11 cellular contexts compared by ENCODE assay signal in the genomic region with DNA sequence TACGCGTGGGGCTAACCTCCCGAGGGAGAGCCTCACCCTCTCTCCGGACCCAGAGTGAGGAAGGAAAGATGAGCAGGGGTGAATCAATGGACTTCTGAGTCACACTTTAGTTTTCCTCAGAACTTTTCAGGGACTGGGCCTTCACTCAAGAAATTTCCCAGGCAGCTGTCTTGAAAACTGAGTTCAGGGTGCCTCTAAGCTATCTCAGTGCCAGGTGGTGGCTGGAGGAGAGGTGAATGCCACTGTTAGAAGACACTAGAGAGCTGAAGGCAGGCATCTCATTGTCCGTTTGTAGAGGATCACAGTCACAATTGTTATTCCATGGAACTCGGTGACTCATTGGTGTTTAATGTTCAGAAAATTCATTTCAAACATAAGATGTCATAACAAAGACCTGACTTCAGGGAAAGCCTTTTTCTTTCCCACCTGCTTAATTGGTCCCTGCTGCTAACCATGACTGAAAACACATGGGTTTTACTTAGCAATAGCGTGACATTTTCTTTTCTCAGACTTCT. TPM values are rescaled to one million over a fixed set of nuclear protein-coding genes. Genes with fewer than 3 reads are reported as not detected.
A peak's percentile ranks its signal among the peaks of the same experiment; 100 is the strongest.
DNase-seq lines count a peak whose midpoint lies in the region; ATAC-seq, FAIRE-seq and TF ChIP-seq lines count a peak whose summit lies in the region.
"Had no signal": no experiment of that assay in that cellular context is flagged by ENCODE, and none has a peak within 500 bp of the region (broad histone marks: within the 10 kb centered on the region; RNA-seq: fewer than 3 reads in every experiment).

No MANE protein-coding gene starts in this region.

- H3K27me3 Mint-ChIP-seq in activated CD4-positive, alpha-beta T cell treated with anti-CD3 and anti-CD28 coated beads, Interleukin-2, amount 10 ng/mL, durations not matched to agents 7 days and 5 days = peaks cover 23% of the 10 kb centered on the region

- peaks cover 2% of the 10 kb centered on the region for H3K9me3 Mint-ChIP-seq in activated CD4-positive, alpha-beta T cell treated with anti-CD3 and anti-CD28 coated beads, Interleukin-2, amount 10 ng/mL, durations not matched to agents 7 days and 5 days

- no peaks in the 10 kb centered on the region for H3K9me1 ChIP-seq in endothelial cell of umbilical vein (replicated peaks; ENCODE audit: control insufficient read depth, extremely low read depth, insufficient read depth, low read length)

- FAIRE-seq in endothelial cell of umbilical vein (lab: Jason Lieb, UNC) (peak; percentile 85), GM12892 (lab: Jason Lieb, UNC) (no peak)
- FAIRE-seq: A204.1 had no signal

- DNase-seq in activated CD4-positive, alpha-beta T cell treated with anti-CD3 and anti-CD28 coated beads, Interleukin-2, amount 10 ng/mL, durations not matched to agents 7 days and 5 days = no peak
- DNase-seq in activated CD4-positive, alpha-beta T cell treated with anti-CD3 and anti-CD28 coated beads, Interleukin-2, amount 50 U/mL, for 1 hour = no peak
- DNase-seq in endothelial cell of umbilical vein (ENCODE audit: low read depth, low spot score) = peak; percentile 71
- no peak for DNase-seq in GM12892 (ENCODE audit: insufficient read length)
- DNase-seq in amygdala (lab: John Stamatoyannopoulos, UW) = no peak
- DNase-seq: NCI-H524 had no signal

- TF ChIP-seq POLR2A in endothelial cell of umbilical vein (IDR thresholded peaks at IDR 0.05; ENCODE audit: low read depth, low read length) (no peak), GM12892 (IDR thresholded peaks at IDR 0.05; ENCODE audit: low read depth, low read length) (no peak)

- intact Hi-C loops in endothelial cell of umbilical vein (cut with micrococcal nuclease) = no loop called here

- TF ChIP-seq CTCF in endothelial cell of umbilical vein (IDR thresholded peaks at IDR 0.05; ENCODE audit: extremely low read depth in 1 of 2, insufficient read depth in 1 of 2, low read depth in 1 of 2, low read length in 2 of 2) = no peak

- no peak overlapping the region for H3K9ac ChIP-seq in endothelial cell of umbilical vein (replicated peaks; ENCODE audit: extremely low read depth, insufficient read depth, low read length)
- H3K9ac ChIP-seq in skeletal muscle satellite cell (ENCODE audit: low read depth, low read length) = peak overlapping the region; percentile 30
- H3K9ac ChIP-seq: KMS-11 had no signal

- H3K9me3 ChIP-seq in endothelial cell of umbilical vein (replicated peaks; ENCODE audit: control insufficient read depth, insufficient read depth, low read length) = no peaks in the 10 kb centered on the region
- H3K9me3 ChIP-seq in skeletal muscle satellite cell (replicated peaks; ENCODE audit: low read length) = no peaks in the 10 kb centered on the region

- H3K4me3 ChIP-seq in endothelial cell of umbilical vein (replicated peaks in 1 of 3; ENCODE audit: insufficient read depth in 1 of 3, low read depth in 1 of 3, low read length in 3 of 3) (no peak overlapping the region), skeletal muscle satellite cell (ENCODE audit: low read length) (peak overlapping the region; percentile 20)

- no TSS peak for BruUV-seq in endothelial cell of umbilical vein (replicated peaks; lab: Mats Ljungman, UMichigan)

- no peaks in the 10 kb centered on the region for H4K20me1 ChIP-seq in endothelial cell of umbilical vein (replicated peaks; ENCODE audit: control insufficient read depth, extremely low read depth, insufficient read depth, low read length)

- peaks cover 2% of the 10 kb centered on the region for H3K79me2 ChIP-seq in endothelial cell of umbilical vein (ENCODE audit: control insufficient read depth, insufficient read depth, low read length)

- peak overlapping the region; percentile 76 for H3K27ac Mint-ChIP-seq in activated CD4-positive, alpha-beta T cell treated with anti-CD3 and anti-CD28 coated beads, Interleukin-2, amount 10 ng/mL, durations not matched to agents 7 days and 5 days

- H3K4me1 Mint-ChIP-seq in activated CD4-positive, alpha-beta T cell treated with anti-CD3 and anti-CD28 coated beads, Interleukin-2, amount 10 ng/mL, durations not matched to agents 7 days and 5 days = peaks cover 24% of the 10 kb centered on the region

- dilution Hi-C loops in endothelial cell of umbilical vein (cut with MboI; ENCODE audit: extremely low pct_ligation_motif_present, low sequenced_read_pairs) = no loop called here

- CTCF ChIA-PET in activated CD4-positive, alpha-beta T cell treated with anti-CD3 and anti-CD28 coated beads, Interleukin-2, amount 10 ng/mL, durations not matched to agents 7 days and 5 days (lab: Charles Lee) = interaction anchor here (1.4 to 6.4 kb wide), 4 partner anchors 12 to 87 kb away, joined by 3 to 52 read pairs (median 4); no protein-coding TSS in a partner anchor
- CTCF ChIA-PET in endothelial cell of umbilical vein (lab: Charles Lee) = interaction anchor here (3.0 to 5.7 kb wide), 2 partner anchors 12 to 24 kb away, joined by 10 to 35 read pairs; no protein-coding TSS in a partner anchor

- H3K27ac ChIP-seq in endothelial cell of umbilical vein (ENCODE audit: insufficient read depth, low read depth, low read length) = peak overlapping the region; percentile 21
- H3K27ac ChIP-seq: KMS-11 had no signal

- no peak overlapping the region for H3K4me2 ChIP-seq in endothelial cell of umbilical vein (ENCODE audit: insufficient read depth, low read length)
- H3K4me2 ChIP-seq in skeletal muscle satellite cell (ENCODE audit: low read length) = peak overlapping the region; percentile 70
- H3K4me2 ChIP-seq: KMS-11 had no signal

- peaks cover 7% of the 10 kb centered on the region for H3K36me3 Mint-ChIP-seq in activated CD4-positive, alpha-beta T cell treated with anti-CD3 and anti-CD28 coated beads, Interleukin-2, amount 10 ng/mL, durations not matched to agents 7 days and 5 days (ENCODE audit: low read depth)

- ATAC-seq in SK-N-SH treated with all-trans-retinoic acid at 6 μM for 48 hours = peak; percentile 67
- no peak for ATAC-seq in GM21576 (IDR thresholded peaks at IDR 0.05; ENCODE audit: unreplicated experiment)

- H3K36me3 ChIP-seq in endothelial cell of umbilical vein (ENCODE audit: control insufficient read depth in 2 of 2, extremely low read depth in 1 of 2, insufficient read depth in 2 of 2, low read length in 2 of 2) (no peaks in the 10 kb centered on the region), skeletal muscle satellite cell (ENCODE audit: insufficient read depth, low read length) (no peaks in the 10 kb centered on the region)

- peak overlapping the region; percentile 8 for H3K4me3 Mint-ChIP-seq in activated CD4-positive, alpha-beta T cell treated with anti-CD3 and anti-CD28 coated beads, Interleukin-2, amount 10 ng/mL, durations not matched to agents 7 days and 5 days

- POLR2A ChIA-PET in activated CD4-positive, alpha-beta T cell treated with anti-CD3 and anti-CD28 coated beads, Interleukin-2, amount 10 ng/mL, durations not matched to agents 7 days and 5 days (lab: Charles Lee) = no interaction called here
- POLR2A ChIA-PET in endothelial cell of umbilical vein (lab: Charles Lee) = interaction anchor here (0.7 kb wide), 1 partner anchor 73 kb away, joined by 3 read pairs; no protein-coding TSS in a partner anchor

- H3K27me3 ChIP-seq in endothelial cell of umbilical vein (ENCODE audit: control insufficient read depth in 2 of 2, insufficient read depth in 2 of 2, low read length in 2 of 2) = no peaks in the 10 kb centered on the region
- H3K27me3 ChIP-seq in skeletal muscle satellite cell (ENCODE audit: control insufficient read depth, insufficient read depth, low read length) = no peaks in the 10 kb centered on the region

- H2AFZ ChIP-seq in endothelial cell of umbilical vein (ENCODE audit: low read depth, low read length) = peak overlapping the region; percentile 87

- peaks cover 27% of the 10 kb centered on the region for H3K4me1 ChIP-seq in endothelial cell of umbilical vein (ENCODE audit: control insufficient read depth, extremely low read depth, insufficient read depth, low read length)
- H3K4me1 ChIP-seq in skeletal muscle satellite cell (ENCODE audit: control insufficient read depth, insufficient read depth, low read length) = peaks cover 37% of the 10 kb centered on the region

TF ChIP-seq in endothelial cell of umbilical vein, 7 proteins besides CTCF, POLR2A, EP300 and RAD21:
- TF ChIP-seq MYC (IDR thresholded peaks at IDR 0.05; ENCODE audit: low read depth, low read length) (no peak), FOS (IDR thresholded peaks at IDR 0.05; ENCODE audit: borderline replicate concordance, insufficient read depth, low read length) (peak; percentile 70), JUN (IDR thresholded peaks at IDR 0.05; ENCODE audit: borderline replicate concordance, insufficient read depth, insufficient read length, low read depth) (peak; percentile 70)

RNA-seq across cellular contexts. Expression of gene SERPINB6, which starts 5.3 kb away (rescaled TPM):
- total RNA-seq in activated CD4-positive, alpha-beta T cell treated with anti-CD3 and anti-CD28 coated beads, Interleukin-2, amount 10 ng/mL, durations not matched to agents 7 days and 5 days = 10 to 100 TPM in 1 of 2 experiments, 1 to 10 TPM in 1; 9.1 to 14.3 TPM
- 145 and 155 TPM in 2 replicates for total RNA-seq in endothelial cell of umbilical vein
- 148 and 151 TPM in 2 replicates for polyA plus RNA-seq in endothelial cell of umbilical vein
- polyA plus RNA-seq in endothelial cell of umbilical vein (2011; cell fraction: cytosol; rRNA removed) = 127 and 135 TPM in 2 replicates
- 173 and 181 TPM in 2 replicates for polyA plus RNA-seq in endothelial cell of umbilical vein (2011; cell fraction: nucleus; rRNA removed)
- 129 and 136 TPM in 2 replicates for polyA plus RNA-seq in endothelial cell of umbilical vein (2012)
- 120 and 126 TPM in 2 replicates for polyA minus RNA-seq in endothelial cell of umbilical vein
- polyA minus RNA-seq in endothelial cell of umbilical vein (2011; cell fraction: cytosol; rRNA and poly(A)+ RNA removed) = 95.6 TPM
- polyA minus RNA-seq in endothelial cell of umbilical vein (2011; cell fraction: nucleus; rRNA and poly(A)+ RNA removed) = 60.0 and 72.9 TPM in 2 replicates
- 81.6 and 82.6 TPM in 2 replicates for total RNA-seq in skeletal muscle satellite cell (2012; rRNA removed)
- polyA plus RNA-seq in GM12892 (2012; ENCODE audit: missing spikeins) = 5.9 TPM

RNA-seq across cellular contexts. Expression of gene NQO2, which starts 23.1 kb away (rescaled TPM):
- 10 to 100 TPM; 37.5 to 43.2 TPM for total RNA-seq in activated CD4-positive, alpha-beta T cell treated with anti-CD3 and anti-CD28 coated beads, Interleukin-2, amount 10 ng/mL, durations not matched to agents 7 days and 5 days
- total RNA-seq in endothelial cell of umbilical vein = 27.6 and 31.6 TPM in 2 replicates
- polyA plus RNA-seq in endothelial cell of umbilical vein = 44.1 and 48.0 TPM in 2 replicates
- 52.6 and 52.8 TPM in 2 replicates for polyA plus RNA-seq in endothelial cell of umbilical vein (2011; cell fraction: cytosol; rRNA removed)
- polyA plus RNA-seq in endothelial cell of umbilical vein (2011; cell fraction: nucleus; rRNA removed) = 25.0 and 26.4 TPM in 2 replicates
- polyA plus RNA-seq in endothelial cell of umbilical vein (2012) = 24.0 and 25.0 TPM in 2 replicates
- polyA minus RNA-seq in endothelial cell of umbilical vein = 34.7 and 35.6 TPM in 2 replicates
- polyA minus RNA-seq in endothelial cell of umbilical vein (2011; cell fraction: cytosol; rRNA and poly(A)+ RNA removed) = 57.5 TPM
- polyA minus RNA-seq in endothelial cell of umbilical vein (2011; cell fraction: nucleus; rRNA and poly(A)+ RNA removed) = 4.3 and 5.4 TPM in 2 replicates
- 47.2 and 47.7 TPM in 2 replicates for total RNA-seq in skeletal muscle satellite cell (2012; rRNA removed)
- polyA plus RNA-seq in GM12892 (2012; ENCODE audit: missing spikeins) = 9.2 TPM
